ENCODE assay signal across 1 cellular context in the genomic region with DNA sequence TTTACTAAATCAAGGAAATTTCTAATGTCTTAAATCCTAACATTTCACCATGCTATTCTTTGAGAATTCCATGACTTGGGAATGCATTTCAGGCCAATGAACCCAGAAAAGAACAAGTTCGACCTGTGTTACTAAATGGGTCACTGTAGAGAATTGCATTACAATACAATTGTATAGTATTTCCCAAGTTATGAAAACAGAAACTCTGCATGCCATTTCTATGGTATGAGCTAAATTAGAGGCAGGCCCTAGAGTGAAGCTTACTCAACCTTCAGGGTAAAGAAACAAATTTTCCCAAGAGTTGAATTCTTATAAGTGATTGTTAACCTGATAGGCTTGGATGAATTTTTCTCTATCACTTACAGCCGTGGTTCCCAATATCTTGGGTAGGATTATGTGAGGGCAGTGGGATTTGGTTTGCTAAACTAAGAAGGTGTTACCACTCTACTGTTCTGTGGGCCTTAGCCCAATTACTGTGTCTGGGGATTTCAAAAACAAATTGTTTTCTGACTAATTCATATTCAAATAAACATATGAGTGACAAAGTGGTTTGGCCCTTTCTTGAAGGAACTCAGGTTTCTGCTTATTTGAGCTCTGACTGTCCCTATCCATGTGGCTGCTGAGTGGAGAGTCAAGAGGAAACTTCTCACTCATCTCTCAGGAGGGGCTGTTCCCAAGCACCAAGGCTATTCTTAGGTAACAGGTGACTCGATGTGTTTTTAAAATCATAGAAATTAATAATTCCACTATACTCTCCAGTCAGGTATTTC.
TF ChIP-seq lines count a peak whose summit lies in the region.

No MANE protein-coding gene starts in this region.

TF ChIP-seq in WTC11, 78 proteins besides CTCF, POLR2A, EP300 and RAD21 (continued from another document):
- TF ChIP-seq, protein P1, sequence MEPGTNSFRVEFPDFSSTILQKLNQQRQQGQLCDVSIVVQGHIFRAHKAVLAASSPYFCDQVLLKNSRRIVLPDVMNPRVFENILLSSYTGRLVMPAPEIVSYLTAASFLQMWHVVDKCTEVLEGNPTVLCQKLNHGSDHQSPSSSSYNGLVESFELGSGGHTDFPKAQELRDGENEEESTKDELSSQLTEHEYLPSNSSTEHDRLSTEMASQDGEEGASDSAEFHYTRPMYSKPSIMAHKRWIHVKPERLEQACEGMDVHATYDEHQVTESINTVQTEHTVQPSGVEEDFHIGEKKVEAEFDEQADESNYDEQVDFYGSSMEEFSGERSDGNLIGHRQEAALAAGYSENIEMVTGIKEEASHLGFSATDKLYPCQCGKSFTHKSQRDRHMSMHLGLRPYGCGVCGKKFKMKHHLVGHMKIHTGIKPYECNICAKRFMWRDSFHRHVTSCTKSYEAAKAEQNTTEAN (CRISPR knock-in tag; IDR thresholded peaks at IDR 0.05): no peak
- no peak for TF ChIP-seq ZNF416 (CRISPR knock-in tag; IDR thresholded peaks at IDR 0.05)
- TF ChIP-seq, protein P2, sequence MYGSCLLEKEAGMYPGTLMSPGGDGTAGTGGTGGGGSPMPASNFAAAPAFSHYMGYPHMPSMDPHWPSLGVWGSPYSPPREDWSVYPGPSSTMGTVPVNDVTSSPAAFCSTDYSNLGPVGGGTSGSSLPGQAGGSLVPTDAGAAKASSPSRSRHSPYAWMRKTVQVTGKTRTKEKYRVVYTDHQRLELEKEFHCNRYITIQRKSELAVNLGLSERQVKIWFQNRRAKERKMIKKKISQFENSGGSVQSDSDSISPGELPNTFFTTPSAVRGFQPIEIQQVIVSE (CRISPR knock-in tag; IDR thresholded peaks at IDR 0.05; ENCODE audit: borderline replicate concordance): no peak
- TF ChIP-seq SP1 (CRISPR knock-in tag; conservative IDR thresholded peaks at IDR 0.05): no peak
- no peak for TF ChIP-seq NR2C2 (CRISPR knock-in tag; IDR thresholded peaks at IDR 0.05)
- TF ChIP-seq, protein P3, sequence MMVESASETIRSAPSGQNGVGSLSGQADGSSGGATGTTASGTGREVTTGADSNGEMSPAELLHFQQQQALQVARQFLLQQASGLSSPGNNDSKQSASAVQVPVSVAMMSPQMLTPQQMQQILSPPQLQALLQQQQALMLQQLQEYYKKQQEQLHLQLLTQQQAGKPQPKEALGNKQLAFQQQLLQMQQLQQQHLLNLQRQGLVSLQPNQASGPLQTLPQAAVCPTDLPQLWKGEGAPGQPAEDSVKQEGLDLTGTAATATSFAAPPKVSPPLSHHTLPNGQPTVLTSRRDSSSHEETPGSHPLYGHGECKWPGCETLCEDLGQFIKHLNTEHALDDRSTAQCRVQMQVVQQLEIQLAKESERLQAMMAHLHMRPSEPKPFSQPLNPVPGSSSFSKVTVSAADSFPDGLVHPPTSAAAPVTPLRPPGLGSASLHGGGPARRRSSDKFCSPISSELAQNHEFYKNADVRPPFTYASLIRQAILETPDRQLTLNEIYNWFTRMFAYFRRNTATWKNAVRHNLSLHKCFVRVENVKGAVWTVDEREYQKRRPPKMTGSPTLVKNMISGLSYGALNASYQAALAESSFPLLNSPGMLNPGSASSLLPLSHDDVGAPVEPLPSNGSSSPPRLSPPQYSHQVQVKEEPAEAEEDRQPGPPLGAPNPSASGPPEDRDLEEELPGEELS (CRISPR knock-in tag; IDR thresholded peaks at IDR 0.05): no peak
- TF ChIP-seq NFYB (CRISPR knock-in tag; conservative IDR thresholded peaks at IDR 0.05; ENCODE audit: low read depth): no peak
